Comparison of ENCODE assay signal across 8 cellular contexts in the genomic region with DNA sequence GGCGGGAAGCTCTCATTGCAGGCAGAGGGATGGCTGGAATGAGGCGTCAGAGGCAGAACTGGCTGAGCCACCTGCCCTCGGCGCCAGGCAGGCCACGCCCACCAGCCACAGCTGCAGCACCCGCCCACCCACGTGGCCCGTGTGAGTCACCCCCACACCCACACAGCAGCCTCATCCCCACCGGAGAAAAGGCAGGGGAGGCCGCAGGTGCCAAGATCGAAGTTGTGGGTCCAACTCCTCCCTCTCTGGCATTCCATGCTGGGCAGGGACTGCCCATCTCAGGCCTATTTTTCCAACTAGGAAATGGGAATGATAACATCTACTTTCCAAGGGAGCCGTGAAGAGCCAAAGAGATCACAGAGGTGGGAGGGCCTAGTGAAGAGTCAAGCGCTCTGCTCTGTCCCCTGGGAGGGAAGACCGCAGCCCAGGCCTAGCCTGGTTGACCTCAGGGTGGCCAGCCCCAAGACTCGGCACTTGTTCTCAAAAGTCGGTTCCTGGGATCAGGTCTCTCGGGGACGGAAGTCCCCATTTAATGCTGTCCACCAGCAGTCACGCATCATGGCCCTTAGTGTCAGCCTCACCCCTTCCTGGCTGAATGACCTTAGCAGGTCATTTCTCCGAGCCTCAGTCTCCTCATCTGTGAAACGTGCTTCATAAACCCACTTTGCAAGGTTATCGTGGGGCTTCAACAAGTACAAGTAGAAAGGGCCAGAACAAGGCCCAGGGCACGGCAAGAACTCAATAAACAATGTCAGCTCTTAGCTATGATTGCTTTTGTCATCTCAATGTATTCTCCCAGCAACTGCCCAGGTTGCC. TPM values are rescaled to one million over a fixed set of nuclear protein-coding genes. Genes with fewer than 3 reads are reported as not detected.
DNase-seq lines count a peak whose midpoint lies in the region; ATAC-seq and TF ChIP-seq lines count a peak whose summit lies in the region.

A gene (minus strand): TSS at position 45 of the 816 bp plus-strand sequence. CDS start 2,962 bp downstream, outside the sequence.

- intact Hi-C loops in right cardiac atrium (cut with DNase I) (no loop called here), Right ventricle myocardium inferior (cut with DNase I) (no loop called here)

- H3K27ac Mint-ChIP-seq in stimulated activated naive CD8-positive, alpha-beta T cell treated with anti-CD3 and anti-CD28 coated beads, Interleukin-15, amount 100 ng/mL, for 72 hours = peak within 1 kb of the TSS; percentile 49 to 78

- H3K27ac ChIP-seq in right cardiac atrium (ENCODE audit: low read length) = no peak within 1 kb of the TSS

- no peaks in the 10 kb centered on the region for H3K4me1 ChIP-seq in right cardiac atrium (ENCODE audit: control insufficient read depth, insufficient read depth, low read length)

- H3K4me3 ChIP-seq in right cardiac atrium (ENCODE audit: low read length) (no peak within 1 kb of the TSS), foreskin fibroblast (ENCODE audit: low read depth in 1 of 2, low read length in 2 of 2) (no peak within 1 kb of the TSS)

- peaks cover 30% of the 10 kb centered on the region for H3K4me1 Mint-ChIP-seq in stimulated activated naive CD8-positive, alpha-beta T cell treated with anti-CD3 and anti-CD28 coated beads, Interleukin-15, amount 100 ng/mL, for 72 hours

- WGBS in right cardiac atrium = 74% methylated on average over 23 of the region's 23 CpGs

- no peaks in the 10 kb centered on the region for H3K27me3 ChIP-seq in right cardiac atrium (ENCODE audit: control insufficient read depth, insufficient read depth)

- DNase-seq in right cardiac atrium (peak in 1 of 3 donors; percentile 63), Right ventricle myocardium inferior (ENCODE audit: missing footprints) (no peak), NCI-H69 (lab: John Stamatoyannopoulos, UW) (peak; percentile 5), mucosa of gallbladder (ENCODE audit: low spot score) (peak; percentile 90), foreskin fibroblast (no peak), iPS-NIHi7 (ENCODE audit: extremely low spot score) (no peak)
- DNase-seq in activated effector memory CD4-positive, alpha-beta T cell treated with anti-CD3 and anti-CD28 coated beads, Interleukin-2, amount 50 U/mL, for 16 hours = peak; percentile 89
- DNase-seq in stimulated activated naive CD8-positive, alpha-beta T cell treated with anti-CD3 and anti-CD28 coated beads, Interleukin-15, amount 100 ng/mL, for 72 hours = peak; percentile 35 to 48

- peak within 1 kb of the TSS in 1 of 2 donors; percentile 58 for H3K4me3 Mint-ChIP-seq in stimulated activated naive CD8-positive, alpha-beta T cell treated with anti-CD3 and anti-CD28 coated beads, Interleukin-15, amount 100 ng/mL, for 72 hours

- no peaks in the 10 kb centered on the region for H3K9me3 ChIP-seq in right cardiac atrium (ENCODE audit: control insufficient read depth, low read length)

- peak; percentile 11 to 15 for ATAC-seq in right cardiac atrium
- no peak for ATAC-seq in Right ventricle myocardium inferior
- no peak for ATAC-seq in stimulated activated naive CD8-positive, alpha-beta T cell treated with anti-CD3 and anti-CD28 coated beads, Interleukin-15, amount 100 ng/mL, for 72 hours

- peaks cover 17% of the 10 kb centered on the region for H3K27me3 Mint-ChIP-seq in stimulated activated naive CD8-positive, alpha-beta T cell treated with anti-CD3 and anti-CD28 coated beads, Interleukin-15, amount 100 ng/mL, for 72 hours

- no peaks in the 10 kb centered on the region for H3K9me3 Mint-ChIP-seq in stimulated activated naive CD8-positive, alpha-beta T cell treated with anti-CD3 and anti-CD28 coated beads, Interleukin-15, amount 100 ng/mL, for 72 hours

- no peak for TF ChIP-seq CTCF in foreskin fibroblast (IDR thresholded peaks at IDR 0.05; ENCODE audit: low read depth, low read length)

RNA-seq across cellular contexts. Expression of the gene that starts here (rescaled TPM):
- total RNA-seq in right cardiac atrium (1 to 10 TPM; 2.6 to 3.3 (median 2.8) TPM), Right ventricle myocardium inferior (0.84 TPM), mucosa of gallbladder (5.7 TPM)
- 1.6 TPM for polyA plus RNA-seq in right cardiac atrium

Comparison
In these comparisons a context has a peak if more than half of its experiments do, and no peak if none do; other contexts are left out.
1. ATAC-seq: peak in right cardiac atrium (2 of 2); none in Right ventricle myocardium inferior (single experiment) and stimulated activated naive CD8-positive, alpha-beta T cell treated with anti-CD3 and anti-CD28 coated beads, Interleukin-15, amount 100 ng/mL, for 72 hours (single experiment).
2. DNase-seq: peak in NCI-H69 (single experiment), activated effector memory CD4-positive, alpha-beta T cell treated with anti-CD3 and anti-CD28 coated beads, Interleukin-2, amount 50 U/mL, for 16 hours (single experiment), mucosa of gallbladder (single experiment) and stimulated activated naive CD8-positive, alpha-beta T cell treated with anti-CD3 and anti-CD28 coated beads, Interleukin-15, amount 100 ng/mL, for 72 hours (2 of 2); none in Right ventricle myocardium inferior (single experiment), foreskin fibroblast (0 of 2) and iPS-NIHi7 (single experiment).